7 cellular contexts compared by ENCODE assay signal in the genomic region with DNA sequence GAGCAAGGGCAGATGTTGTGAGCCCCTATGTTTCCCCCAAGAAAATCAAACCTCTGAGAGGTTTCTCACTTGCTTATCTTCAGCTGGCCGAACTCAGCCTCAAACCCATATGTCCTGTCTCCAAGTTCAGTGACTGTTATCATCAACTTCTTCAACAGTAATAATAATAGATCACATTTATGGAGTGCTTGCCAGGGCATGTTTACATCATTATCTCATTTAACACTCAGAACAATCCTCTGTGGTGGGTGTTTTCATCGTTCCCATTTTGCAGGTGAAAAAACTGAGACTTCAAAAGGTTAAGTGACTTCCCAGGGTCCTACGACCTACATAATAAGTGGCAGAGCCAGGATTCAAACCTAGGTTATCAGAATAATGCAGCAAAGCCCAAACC. TPM values are rescaled to one million over a fixed set of nuclear protein-coding genes. Genes with fewer than 3 reads are reported as not detected.
DNase-seq lines count a peak whose midpoint lies in the region; ATAC-seq and TF ChIP-seq lines count a peak whose summit lies in the region.

No MANE protein-coding gene starts in this region.

- peak overlapping the region; percentile 95 for H3K27ac Mint-ChIP-seq in HFFc6
- peak overlapping the region; percentile 77 for H3K27ac Mint-ChIP-seq in activated naive CD8-positive, alpha-beta T cell treated with anti-CD3 and anti-CD28 coated beads for 36 hours
- peak overlapping the region; percentile 68 for H3K27ac Mint-ChIP-seq in stimulated activated memory B cell treated with anti-CD40 and anti-IgM and Interleukin-4, amounts not matched to agents 10 μg/mL and 1 μg/mL and 100 μg/mL, for 72 hours
- no peak overlapping the region for H3K27ac Mint-ChIP-seq in WTC11

- no peak for TF ChIP-seq CTCF in HFFc6 (IDR thresholded peaks at IDR 0.05)
- TF ChIP-seq CTCF in foreskin keratinocyte (conservative IDR thresholded peaks at IDR 0.05) = no peak
- TF ChIP-seq CTCF in WTC11 (IDR thresholded peaks at IDR 0.05) = no peak
- TF ChIP-seq CTCF in right atrium auricular region (IDR thresholded peaks at IDR 0.05) = no peak

- H3K36me3 Mint-ChIP-seq in HFFc6 (ENCODE audit: low read depth) = peaks cover 55% of the 10 kb centered on the region
- H3K36me3 Mint-ChIP-seq in activated naive CD8-positive, alpha-beta T cell treated with anti-CD3 and anti-CD28 coated beads for 36 hours = peaks cover 9% of the 10 kb centered on the region
- H3K36me3 Mint-ChIP-seq in stimulated activated memory B cell treated with anti-CD40 and anti-IgM and Interleukin-4, amounts not matched to agents 10 μg/mL and 1 μg/mL and 100 μg/mL, for 72 hours = peaks cover 18% of the 10 kb centered on the region
- H3K36me3 Mint-ChIP-seq in WTC11 = peaks cover 6% of the 10 kb centered on the region; the same call in 1 of the 2 replicates

- no peaks in the 10 kb centered on the region for H3K9me3 ChIP-seq in right atrium auricular region

- peaks cover 8% of the 10 kb centered on the region for H3K27me3 Mint-ChIP-seq in HFFc6 (ENCODE audit: insufficient read depth)
- H3K27me3 Mint-ChIP-seq in activated naive CD8-positive, alpha-beta T cell treated with anti-CD3 and anti-CD28 coated beads for 36 hours = no peaks in the 10 kb centered on the region
- H3K27me3 Mint-ChIP-seq in stimulated activated memory B cell treated with anti-CD40 and anti-IgM and Interleukin-4, amounts not matched to agents 10 μg/mL and 1 μg/mL and 100 μg/mL, for 72 hours = no peaks in the 10 kb centered on the region
- peaks cover 92% of the 10 kb centered on the region for H3K27me3 Mint-ChIP-seq in WTC11 (ENCODE audit: low read depth)

- H3K27ac ChIP-seq in foreskin keratinocyte (peak overlapping the region; percentile 25), right atrium auricular region (peak overlapping the region in 1 of 2 donors; percentile 35)

- H3K4me1 ChIP-seq in foreskin keratinocyte = peaks cover 45% of the 10 kb centered on the region
- H3K4me1 ChIP-seq in right atrium auricular region = peaks cover 0 to 44% of the 10 kb centered on the region in 2 donors

- H3K27me3 ChIP-seq in foreskin keratinocyte (no peaks in the 10 kb centered on the region), right atrium auricular region (no peaks in the 10 kb centered on the region)

- H3K9me3 Mint-ChIP-seq in HFFc6 (no peaks in the 10 kb centered on the region), WTC11 (no peaks in the 10 kb centered on the region)
- H3K9me3 Mint-ChIP-seq in activated naive CD8-positive, alpha-beta T cell treated with anti-CD3 and anti-CD28 coated beads for 36 hours = no peaks in the 10 kb centered on the region
- H3K9me3 Mint-ChIP-seq in stimulated activated memory B cell treated with anti-CD40 and anti-IgM and Interleukin-4, amounts not matched to agents 10 μg/mL and 1 μg/mL and 100 μg/mL, for 72 hours = no peaks in the 10 kb centered on the region

- POLR2A ChIA-PET in WTC11 (lab: Charles Lee) = no interaction called here

- H3K4me1 Mint-ChIP-seq in HFFc6 (ENCODE audit: low read depth) (peaks cover 84% of the 10 kb centered on the region), WTC11 (peaks cover 52% of the 10 kb centered on the region)
- H3K4me1 Mint-ChIP-seq in activated naive CD8-positive, alpha-beta T cell treated with anti-CD3 and anti-CD28 coated beads for 36 hours = peaks cover 57% of the 10 kb centered on the region
- peaks cover 58% of the 10 kb centered on the region for H3K4me1 Mint-ChIP-seq in stimulated activated memory B cell treated with anti-CD40 and anti-IgM and Interleukin-4, amounts not matched to agents 10 μg/mL and 1 μg/mL and 100 μg/mL, for 72 hours

- ATAC-seq in foreskin keratinocyte (no peak), HG02884 (IDR thresholded peaks at IDR 0.05; ENCODE audit: unreplicated experiment) (no peak), WTC11 (no peak)
- no peak for ATAC-seq in stimulated activated memory B cell treated with anti-CD40 and anti-IgM and Interleukin-4, amounts not matched to agents 10 μg/mL and 1 μg/mL and 100 μg/mL, for 72 hours

- CTCF ChIA-PET in WTC11 (lab: Charles Lee) = interaction anchor here (0.8 to 1.5 kb wide), 4 partner anchors 14 to 582 kb away, joined by 3 to 7 read pairs (median 5); no protein-coding TSS in a partner anchor

- H3K4me3 Mint-ChIP-seq in HFFc6 = peak overlapping the region; percentile 88
- H3K4me3 Mint-ChIP-seq in activated naive CD8-positive, alpha-beta T cell treated with anti-CD3 and anti-CD28 coated beads for 36 hours = no peak overlapping the region
- H3K4me3 Mint-ChIP-seq in stimulated activated memory B cell treated with anti-CD40 and anti-IgM and Interleukin-4, amounts not matched to agents 10 μg/mL and 1 μg/mL and 100 μg/mL, for 72 hours = no peak overlapping the region
- no peak overlapping the region for H3K4me3 Mint-ChIP-seq in WTC11

- peaks cover 32% of the 10 kb centered on the region for H3K36me3 ChIP-seq in right atrium auricular region

- H3K4me3 ChIP-seq in right atrium auricular region = peak overlapping the region in 1 of 2 donors; percentile 3

- no peak for DNase-seq in HFFc6
- no peak for DNase-seq in activated naive CD8-positive, alpha-beta T cell treated with anti-CD3 and anti-CD28 coated beads for 36 hours
- no peak for DNase-seq in foreskin keratinocyte
- DNase-seq in WTC11 (ENCODE audit: low spot score) = no peak
- no peak for DNase-seq in right atrium auricular region (ENCODE audit: low spot score)

TF ChIP-seq in WTC11, 78 proteins besides CTCF, POLR2A, EP300 and RAD21 (continues in another document):
- TF ChIP-seq EMX1 (CRISPR knock-in tag; IDR thresholded peaks at IDR 0.05) = no peak
- TF ChIP-seq, protein P1, sequence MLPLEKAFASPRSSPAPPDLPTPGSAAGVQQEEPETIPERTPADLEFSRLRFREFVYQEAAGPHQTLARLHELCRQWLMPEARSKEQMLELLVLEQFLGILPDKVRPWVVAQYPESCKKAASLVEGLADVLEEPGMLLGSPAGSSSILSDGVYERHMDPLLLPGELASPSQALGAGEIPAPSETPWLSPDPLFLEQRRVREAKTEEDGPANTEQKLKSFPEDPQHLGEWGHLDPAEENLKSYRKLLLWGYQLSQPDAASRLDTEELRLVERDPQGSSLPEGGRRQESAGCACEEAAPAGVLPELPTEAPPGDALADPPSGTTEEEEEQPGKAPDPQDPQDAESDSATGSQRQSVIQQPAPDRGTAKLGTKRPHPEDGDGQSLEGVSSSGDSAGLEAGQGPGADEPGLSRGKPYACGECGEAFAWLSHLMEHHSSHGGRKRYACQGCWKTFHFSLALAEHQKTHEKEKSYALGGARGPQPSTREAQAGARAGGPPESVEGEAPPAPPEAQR (CRISPR knock-in tag; IDR thresholded peaks at IDR 0.05) = no peak
- TF ChIP-seq, protein P2, sequence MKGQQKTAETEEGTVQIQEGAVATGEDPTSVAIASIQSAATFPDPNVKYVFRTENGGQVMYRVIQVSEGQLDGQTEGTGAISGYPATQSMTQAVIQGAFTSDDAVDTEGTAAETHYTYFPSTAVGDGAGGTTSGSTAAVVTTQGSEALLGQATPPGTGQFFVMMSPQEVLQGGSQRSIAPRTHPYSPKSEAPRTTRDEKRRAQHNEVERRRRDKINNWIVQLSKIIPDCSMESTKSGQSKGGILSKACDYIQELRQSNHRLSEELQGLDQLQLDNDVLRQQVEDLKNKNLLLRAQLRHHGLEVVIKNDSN (CRISPR knock-in tag; IDR thresholded peaks at IDR 0.05) = no peak
- no peak for TF ChIP-seq ZNF396 (CRISPR knock-in tag; IDR thresholded peaks at IDR 0.05; ENCODE audit: borderline replicate concordance)
- no peak for TF ChIP-seq NR3C1 (CRISPR knock-in tag; conservative IDR thresholded peaks at IDR 0.05; ENCODE audit: low read depth)
- TF ChIP-seq, protein P3, sequence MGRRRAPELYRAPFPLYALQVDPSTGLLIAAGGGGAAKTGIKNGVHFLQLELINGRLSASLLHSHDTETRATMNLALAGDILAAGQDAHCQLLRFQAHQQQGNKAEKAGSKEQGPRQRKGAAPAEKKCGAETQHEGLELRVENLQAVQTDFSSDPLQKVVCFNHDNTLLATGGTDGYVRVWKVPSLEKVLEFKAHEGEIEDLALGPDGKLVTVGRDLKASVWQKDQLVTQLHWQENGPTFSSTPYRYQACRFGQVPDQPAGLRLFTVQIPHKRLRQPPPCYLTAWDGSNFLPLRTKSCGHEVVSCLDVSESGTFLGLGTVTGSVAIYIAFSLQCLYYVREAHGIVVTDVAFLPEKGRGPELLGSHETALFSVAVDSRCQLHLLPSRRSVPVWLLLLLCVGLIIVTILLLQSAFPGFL (CRISPR knock-in tag; IDR thresholded peaks at IDR 0.05; ENCODE audit: borderline replicate concordance) = no peak
- no peak for TF ChIP-seq GRHL2 (CRISPR knock-in tag; IDR thresholded peaks at IDR 0.05; ENCODE audit: insufficient replicate concordance, severe bottlenecking)
- no peak for TF ChIP-seq ZNF121 (CRISPR knock-in tag; IDR thresholded peaks at IDR 0.05)
- no peak for TF ChIP-seq ZNF263 (CRISPR knock-in tag; IDR thresholded peaks at IDR 0.05; ENCODE audit: low read depth)
- TF ChIP-seq, protein P4, sequence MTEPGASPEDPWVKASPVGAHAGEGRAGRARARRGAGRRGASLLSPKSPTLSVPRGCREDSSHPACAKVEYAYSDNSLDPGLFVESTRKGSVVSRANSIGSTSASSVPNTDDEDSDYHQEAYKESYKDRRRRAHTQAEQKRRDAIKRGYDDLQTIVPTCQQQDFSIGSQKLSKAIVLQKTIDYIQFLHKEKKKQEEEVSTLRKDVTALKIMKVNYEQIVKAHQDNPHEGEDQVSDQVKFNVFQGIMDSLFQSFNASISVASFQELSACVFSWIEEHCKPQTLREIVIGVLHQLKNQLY (CRISPR knock-in tag; IDR thresholded peaks at IDR 0.05) = no peak
- no peak for TF ChIP-seq ZNF416 (CRISPR knock-in tag; IDR thresholded peaks at IDR 0.05)

RNA-seq across cellular contexts. Expression of a gene that starts 3.4 kb away (rescaled TPM):
- total RNA-seq in HFFc6 (2021; fragmentation: NEBNext Ultra II Directional; extraction: Animal tissue kit (Norgen Biotek cat#: 25700)) = 100 to 1,000 TPM; 380 to 424 (median 413) TPM
- 10 to 100 TPM; 23.6 to 24.3 TPM for total RNA-seq in activated naive CD8-positive, alpha-beta T cell treated with anti-CD3 and anti-CD28 coated beads for 36 hours
- total RNA-seq in foreskin keratinocyte (530 and 551 TPM in 2 replicates), WTC11 (2021) (21.3 to 24.6 TPM (median 24.2 TPM) in 3 replicates), right atrium auricular region (10 to 100 TPM; 61.4 to 72.3 TPM)
- 278 and 298 TPM in 2 replicates for polyA plus RNA-seq in foreskin keratinocyte

RNA-seq across cellular contexts. Expression of a gene that starts 50.2 kb away (rescaled TPM):
- not detected for total RNA-seq in HFFc6 (2021; fragmentation: NEBNext Ultra II Directional; extraction: Animal tissue kit (Norgen Biotek cat#: 25700))
- total RNA-seq in activated naive CD8-positive, alpha-beta T cell treated with anti-CD3 and anti-CD28 coated beads for 36 hours = not detected
- 0.68 and 1.1 TPM in 2 replicates for total RNA-seq in foreskin keratinocyte
- 0.55 and 0.73 TPM in 2 replicates for polyA plus RNA-seq in foreskin keratinocyte
- 0.14 to 0.28 TPM in 2 of 3 replicates, not detected in the other for total RNA-seq in WTC11 (2021)
- not detected for total RNA-seq in right atrium auricular region
